ENCODE assay signal across 8 cellular contexts in the genomic region with DNA sequence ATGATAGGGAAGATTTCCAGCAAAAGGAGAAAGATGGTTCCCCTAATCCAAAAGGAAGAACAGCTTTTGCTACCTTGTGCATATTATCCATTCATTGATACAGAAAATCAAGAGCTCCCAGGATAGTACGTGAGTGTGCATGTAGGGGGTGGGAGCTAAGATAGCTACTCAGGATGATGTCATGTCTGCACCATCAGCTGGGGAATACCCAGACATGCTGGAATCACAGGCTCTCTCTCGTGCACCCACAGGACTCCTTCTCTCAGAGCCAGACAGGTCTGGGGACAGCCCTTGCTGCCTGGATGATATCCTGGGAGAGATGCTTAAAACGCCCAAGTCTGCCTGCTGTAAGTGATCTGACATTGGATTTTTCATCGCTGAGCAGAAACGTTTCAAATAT. TPM values are rescaled to one million over a fixed set of nuclear protein-coding genes. Genes with fewer than 3 reads are reported as not detected.
DNase-seq lines count a peak whose midpoint lies in the region; ATAC-seq, FAIRE-seq and TF ChIP-seq lines count a peak whose summit lies in the region.

No MANE protein-coding gene starts in this region.

- CTCF ChIA-PET in A549 (lab: Yijun Ruan, JAX), result interaction anchor here (0.5 to 1.6 kb wide), 2 partner anchors 19 to 1371 kb away, joined by 3 to 4 read pairs; no protein-coding TSS in a partner anchor

- H2BK12ac ChIP-seq in neuronal stem cell (ENCODE audit: low read length), result no peak overlapping the region

- no peak for TF ChIP-seq RAD21 in A549 (conservative IDR thresholded peaks at IDR 0.05 in 1 of 2, IDR thresholded peaks at IDR 0.05 in 1 of 2)

- no peaks in the 10 kb centered on the region for H3K4me1 ChIP-seq in A549
- H3K4me1 ChIP-seq in foreskin keratinocyte, result no peaks in the 10 kb centered on the region
- H3K4me1 ChIP-seq in subcutaneous abdominal adipose tissue (ENCODE audit: control insufficient read depth in 5 of 5, insufficient read depth in 5 of 5, low read length in 5 of 5), result peaks cover 3 to 28% (median 26%) of the 10 kb centered on the region in 5 donors
- no peaks in the 10 kb centered on the region for H3K4me1 ChIP-seq in neuronal stem cell (ENCODE audit: control insufficient read depth in 2 of 2, insufficient read depth in 1 of 2, low read depth in 1 of 2, low read length in 2 of 2)

- no peak overlapping the region for H2AK5ac ChIP-seq in neuronal stem cell (ENCODE audit: low read depth, low read length)

- no peak overlapping the region for H3K14ac ChIP-seq in neuronal stem cell (ENCODE audit: low read length)

- no peak overlapping the region for H3K9ac ChIP-seq in subcutaneous abdominal adipose tissue (ENCODE audit: low read length in 5 of 5)
- no peak overlapping the region for H3K9ac ChIP-seq in neuronal stem cell (ENCODE audit: low read depth, low read length, poor library complexity)

- H3K36me3 ChIP-seq in subcutaneous abdominal adipose tissue (ENCODE audit: control insufficient read depth in 5 of 5, insufficient read depth in 5 of 5, low read length in 5 of 5) (no peaks in the 10 kb centered on the region), neuronal stem cell (replicated peaks in 1 of 2; ENCODE audit: control insufficient read depth in 2 of 2, insufficient read depth in 2 of 2, low read length in 2 of 2) (no peaks in the 10 kb centered on the region)

- no peak overlapping the region for H4K91ac ChIP-seq in neuronal stem cell (ENCODE audit: low read depth, low read length, poor library complexity)

- TF ChIP-seq CTCF in A549 (IDR thresholded peaks at IDR 0.05) (no peak), foreskin keratinocyte (conservative IDR thresholded peaks at IDR 0.05) (no peak)

- no peak overlapping the region for H2BK5ac ChIP-seq in neuronal stem cell (ENCODE audit: low read length)

- H3K79me1 ChIP-seq in neuronal stem cell (ENCODE audit: low read depth, low read length), result peaks cover 4% of the 10 kb centered on the region

- POLR2A ChIA-PET in A549 (lab: Yijun Ruan, JAX), result no interaction called here

- no peak overlapping the region for H2AFZ ChIP-seq in neuronal stem cell (ENCODE audit: low read length)

- peak; percentile 22 to 28 for DNase-seq in A549 (ENCODE audit: low read depth in 1 of 2, low spot score in 1 of 2)
- peak; percentile 12 for DNase-seq in RKO (ENCODE audit: low spot score)
- DNase-seq in foreskin keratinocyte, result peak; percentile 64 to 80
- DNase-seq in D341Med (ENCODE audit: low spot score), result no peak
- no peak for DNase-seq in neuronal stem cell (ENCODE audit: low spot score)

- no peak overlapping the region for H3K4ac ChIP-seq in neuronal stem cell (ENCODE audit: low read length)

- no peak for FAIRE-seq in A549 (lab: Jason Lieb, UNC)

- TF ChIP-seq POLR2A in A549 (IDR thresholded peaks at IDR 0.05; ENCODE audit: low read length), result no peak

- H3K4me2 ChIP-seq in A549 (no peak overlapping the region), neuronal stem cell (ENCODE audit: insufficient read depth, low read length, poor library complexity, severe bottlenecking) (no peak overlapping the region)

- no peak overlapping the region for H3K23ac ChIP-seq in neuronal stem cell (ENCODE audit: low read depth, low read length, poor library complexity)

- 28% methylated on average over 5 of the region's 5 CpGs for WGBS in A549 (ENCODE audit: missing lambda C conversion rate)
- WGBS in neuronal stem cell (ENCODE audit: extremely low coverage in 2 of 2, insufficient read length in 2 of 2, insufficient replicate concordance in 1 of 2), 2 donors, result no CpG with 5 or more reads among the region's 5 CpGs

- H3K27ac ChIP-seq in A549 (no peak overlapping the region), foreskin keratinocyte (no peak overlapping the region), subcutaneous abdominal adipose tissue (ENCODE audit: low read depth, low read length) (peak overlapping the region; percentile 48), neuronal stem cell (replicated peaks; ENCODE audit: low read length) (no peak overlapping the region)

- H4K8ac ChIP-seq in neuronal stem cell (ENCODE audit: low read depth, low read length), result no peak overlapping the region

- no peak overlapping the region for H3K4me3 ChIP-seq in A549
- no peak overlapping the region for H3K4me3 ChIP-seq in subcutaneous abdominal adipose tissue (ENCODE audit: low read depth in 1 of 5, low read length in 5 of 5)
- H3K4me3 ChIP-seq in neuronal stem cell (ENCODE audit: low read length in 2 of 2), result no peak overlapping the region

- ATAC-seq in A549, result peak; percentile 66 to 72; a peak in 5 of 6 replicates
- ATAC-seq in GM19452 (IDR thresholded peaks at IDR 0.05; ENCODE audit: unreplicated experiment), result peak; percentile 73
- ATAC-seq in foreskin keratinocyte, result peak; percentile 100
- ATAC-seq in GM18517 (IDR thresholded peaks at IDR 0.05; ENCODE audit: unreplicated experiment), result no peak

- H3K9me3 ChIP-seq in A549 (no peaks in the 10 kb centered on the region), subcutaneous abdominal adipose tissue (ENCODE audit: control insufficient read depth in 5 of 5, low read length in 5 of 5) (no peaks in the 10 kb centered on the region), neuronal stem cell (replicated peaks in 1 of 2; ENCODE audit: control insufficient read depth in 2 of 2, insufficient read depth in 1 of 2, low read depth in 1 of 2, low read length in 2 of 2) (peaks cover 6 to 17% of the 10 kb centered on the region in 2 donors)

- TF ChIP-seq EP300 in A549 (IDR thresholded peaks at IDR 0.05), result no peak

- no peak overlapping the region for H2BK120ac ChIP-seq in neuronal stem cell (ENCODE audit: low read depth, low read length)

- H2BK15ac ChIP-seq in neuronal stem cell (ENCODE audit: low read length), result no peak overlapping the region

- H3K27me3 ChIP-seq in foreskin keratinocyte, result no peaks in the 10 kb centered on the region
- H3K27me3 ChIP-seq in subcutaneous abdominal adipose tissue (ENCODE audit: control insufficient read depth in 5 of 5, insufficient read depth in 4 of 5, low read length in 5 of 5), result no peaks in the 10 kb centered on the region
- H3K27me3 ChIP-seq in neuronal stem cell (ENCODE audit: control insufficient read depth in 3 of 3, insufficient read depth in 3 of 3, low read depth in 1 of 3, low read length in 3 of 3), result no peaks in the 10 kb centered on the region

- H3K18ac ChIP-seq in neuronal stem cell (ENCODE audit: low read length), result no peak overlapping the region

TF ChIP-seq in A549, 52 proteins besides CTCF, POLR2A, EP300 and RAD21:
- no peak for TF ChIP-seq EHMT2 (IDR thresholded peaks at IDR 0.05; ENCODE audit: low read depth)
- TF ChIP-seq RCOR1 (IDR thresholded peaks at IDR 0.05; ENCODE audit: low read depth, low read length), result no peak
- no peak for TF ChIP-seq RNF2 (IDR thresholded peaks at IDR 0.05; ENCODE audit: borderline replicate concordance, low read depth)
- TF ChIP-seq TFCP2L1 (CRISPR knock-in tag; IDR thresholded peaks at IDR 0.05), result no peak
- no peak for TF ChIP-seq ZSCAN20 (CRISPR knock-in tag; IDR thresholded peaks at IDR 0.05)
- no peak for TF ChIP-seq KDM1A (IDR thresholded peaks at IDR 0.05; ENCODE audit: low read depth)
- no peak for TF ChIP-seq RFX5 (IDR thresholded peaks at IDR 0.05)
- TF ChIP-seq ZFP36 (IDR thresholded peaks at IDR 0.05; ENCODE audit: borderline replicate concordance, partially characterized antibody), result no peak
- TF ChIP-seq HEYL (CRISPR knock-in tag; IDR thresholded peaks at IDR 0.05), result no peak
- TF ChIP-seq, protein P1, sequence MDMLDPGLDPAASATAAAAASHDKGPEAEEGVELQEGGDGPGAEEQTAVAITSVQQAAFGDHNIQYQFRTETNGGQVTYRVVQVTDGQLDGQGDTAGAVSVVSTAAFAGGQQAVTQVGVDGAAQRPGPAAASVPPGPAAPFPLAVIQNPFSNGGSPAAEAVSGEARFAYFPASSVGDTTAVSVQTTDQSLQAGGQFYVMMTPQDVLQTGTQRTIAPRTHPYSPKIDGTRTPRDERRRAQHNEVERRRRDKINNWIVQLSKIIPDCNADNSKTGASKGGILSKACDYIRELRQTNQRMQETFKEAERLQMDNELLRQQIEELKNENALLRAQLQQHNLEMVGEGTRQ (IDR thresholded peaks at IDR 0.05), result no peak

RNA-seq across cellular contexts. Expression of a gene that starts 38.9 kb away (rescaled TPM):
- polyA plus RNA-seq in A549 (2011; rRNA removed) (6.4 and 6.7 TPM in 2 replicates), A549 (2017; fragmentation: RNase III; extraction: RNeasy Plus Mini Kit Qiagen cat#74134 plus additional on column Dnase treatment) (4.9 to 6.0 TPM (median 5.8 TPM) in 3 replicates), foreskin keratinocyte (3.1 TPM in 2 replicates)
- polyA plus RNA-seq in A549 (2012; cell fraction: cytosol; rRNA removed), result 2.8 and 3.6 TPM in 2 replicates
- polyA plus RNA-seq in A549 (2012; cell fraction: nucleus; rRNA removed), result 1.9 and 2.3 TPM in 2 replicates
- 8.5 and 13.2 TPM in 2 replicates for polyA minus RNA-seq in A549 (2011; rRNA and poly(A)+ RNA removed)
- 14.5 and 20.1 TPM in 2 replicates for total RNA-seq in foreskin keratinocyte
- polyA plus RNA-seq in neuronal stem cell (2013, experiment 1 of 2), result 21.1 TPM
- 21.5 TPM for polyA plus RNA-seq in neuronal stem cell (2013, experiment 2 of 2)

Comparison
In these comparisons a context has a peak if more than half of its experiments do, and no peak if none do; other contexts are left out.
1. DNase-seq: peak in A549 (2 of 2), RKO (single experiment) and foreskin keratinocyte (2 of 2); none in D341Med (single experiment) and neuronal stem cell (single experiment).